27 cellular contexts compared by ENCODE assay signal in the genomic region with DNA sequence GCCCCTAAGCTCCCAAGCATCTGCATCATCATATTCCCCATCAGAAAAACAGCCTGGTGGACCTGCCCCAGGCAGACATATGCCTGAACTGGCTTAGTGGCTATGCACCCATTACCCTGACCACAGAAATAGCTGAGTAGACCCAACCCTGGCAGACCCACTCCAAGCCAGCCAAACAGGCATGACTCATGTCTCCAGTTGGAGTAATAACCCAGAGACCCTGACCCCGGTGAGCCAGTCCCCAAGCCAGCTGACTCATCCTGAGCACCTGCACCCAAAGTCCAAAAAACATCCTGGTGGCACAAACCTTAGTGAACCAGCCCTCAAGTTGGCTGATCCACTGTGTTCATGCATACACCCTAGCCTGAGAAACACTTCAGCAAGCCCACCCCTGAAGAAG.
DNase-seq lines count a peak whose midpoint lies in the region; ATAC-seq and TF ChIP-seq lines count a peak whose summit lies in the region.
"Had no signal": no experiment of that assay in that cellular context is flagged by ENCODE, and none has a peak within 500 bp of the region (broad histone marks: within the 10 kb centered on the region; RNA-seq: fewer than 3 reads in every experiment).

No MANE protein-coding gene starts in this region.

- POLR2A ChIA-PET in HEK293T (lab: Yijun Ruan, JAX): no interaction called here

- H3K36me3 Mint-ChIP-seq in osteocyte (ENCODE audit: unreplicated experiment): no peaks in the 10 kb centered on the region
- H3K36me3 Mint-ChIP-seq: CD14-positive monocyte; CD4-positive, CD25-positive, alpha-beta regulatory T cell; CD8-positive, alpha-beta T cell had no signal

- no peak overlapping the region for H3K27ac Mint-ChIP-seq in osteocyte (ENCODE audit: unreplicated experiment)
- H3K27ac Mint-ChIP-seq: B cell; CD14-positive monocyte; CD4-positive, alpha-beta memory T cell; CD4-positive, alpha-beta T cell; CD4-positive, CD25-positive, alpha-beta regulatory T cell; CD8-positive, alpha-beta memory T cell; CD8-positive, alpha-beta T cell had no signal

- CTCF ChIA-PET in HEK293T (lab: Yijun Ruan, JAX): no interaction called here

- peaks cover 15% of the 10 kb centered on the region for H3K9me3 Mint-ChIP-seq in osteocyte (ENCODE audit: unreplicated experiment)

- no peak for TF ChIP-seq CTCF in osteocyte (IDR thresholded peaks at IDR 0.05)

- no peak overlapping the region for H3K4me3 Mint-ChIP-seq in osteocyte (ENCODE audit: unreplicated experiment)
- H3K4me3 Mint-ChIP-seq: B cell; CD14-positive monocyte; CD4-positive, alpha-beta memory T cell; CD4-positive, alpha-beta T cell; CD4-positive, CD25-positive, alpha-beta regulatory T cell; CD8-positive, alpha-beta memory T cell; CD8-positive, alpha-beta T cell had no signal

- DNase-seq in HT1080 (ENCODE audit: low read depth): peak; percentile 69
- peak; percentile 66 for DNase-seq in osteocyte (ENCODE audit: extremely low spot score, unreplicated experiment)
- DNase-seq in HEK293T (ENCODE audit: extremely low spot score): no peak
- DNase-seq: 8988T; ACHN; AML-193; BE2C; C1 segment of cervical spinal cord; Caco-2; Calu3; CD4-positive, alpha-beta T cell; CD4-positive, CD25-positive, alpha-beta regulatory T cell; CD8-positive, alpha-beta memory T cell; CD8-positive, alpha-beta T cell; COR-L47; DMS 273 treated with DMSO at 0.1 percent for 48 hours; DMS153; DMS53; DMS79; DMS79 treated with DMSO at 0.1 percent for 48 hours; DND-41; EL had no signal

- H3K4me1 Mint-ChIP-seq in osteocyte (ENCODE audit: unreplicated experiment): no peaks in the 10 kb centered on the region
- H3K4me1 Mint-ChIP-seq: B cell; CD14-positive monocyte; CD4-positive, alpha-beta memory T cell; CD4-positive, CD25-positive, alpha-beta regulatory T cell; CD8-positive, alpha-beta memory T cell had no signal

- H3K27me3 Mint-ChIP-seq in osteocyte (ENCODE audit: unreplicated experiment): no peaks in the 10 kb centered on the region
- H3K27me3 Mint-ChIP-seq: CD4-positive, alpha-beta T cell; CD4-positive, CD25-positive, alpha-beta regulatory T cell; CD8-positive, alpha-beta memory T cell had no signal

- no peak for ATAC-seq in GM21723 (IDR thresholded peaks at IDR 0.05; ENCODE audit: unreplicated experiment)
- ATAC-seq: A549; CD8-positive, alpha-beta T cell had no signal

TF ChIP-seq in HEK293T, 16 proteins besides CTCF, POLR2A, EP300 and RAD21:
- no peak for TF ChIP-seq FOXA1 (IDR thresholded peaks at IDR 0.05)
- TF ChIP-seq SP1 (IDR thresholded peaks at IDR 0.05): no peak
- no peak for TF ChIP-seq PKNOX1 (IDR thresholded peaks at IDR 0.05)
- no peak for TF ChIP-seq L3MBTL2 (conservative IDR thresholded peaks at IDR 0.05)
- TF ChIP-seq CTBP1 (IDR thresholded peaks at IDR 0.05; ENCODE audit: borderline replicate concordance): no peak
- TF ChIP-seq SUZ12 (IDR thresholded peaks at IDR 0.05): no peak
- no peak for TF ChIP-seq FOXM1 (IDR thresholded peaks at IDR 0.05; ENCODE audit: borderline replicate concordance)
- no peak for TF ChIP-seq LEF1 (IDR thresholded peaks at IDR 0.05; ENCODE audit: borderline replicate concordance)
- TF ChIP-seq ZNF384 (IDR thresholded peaks at IDR 0.05): no peak
- no peak for TF ChIP-seq TARDBP (IDR thresholded peaks at IDR 0.05)
- TF ChIP-seq BHLHE40 (IDR thresholded peaks at IDR 0.05; ENCODE audit: borderline replicate concordance): no peak
- TF ChIP-seq ARNT (IDR thresholded peaks at IDR 0.05): no peak
